In genomic region chr20:3927486-3928291, GRCh38 we compare ENCODE assay signal across 9 cellular contexts. TPM values are rescaled to one million over a fixed set of nuclear protein-coding genes. Genes with fewer than 3 reads are reported as not detected.
DNase-seq lines count a peak whose midpoint lies in the region; ATAC-seq and TF ChIP-seq lines count a peak whose summit lies in the region.
"Had no signal": no experiment of that assay in that cellular context is flagged by ENCODE, and none has a peak within 500 bp of the region (broad histone marks: within the 10 kb centered on the region; RNA-seq: fewer than 3 reads in every experiment).

No MANE protein-coding gene starts in this region.

- no peak overlapping the region for H3K27ac ChIP-seq in prostate gland
- H3K27ac ChIP-seq: VCaP had no signal

- WGBS in prostate gland = 49% methylated on average over 10 of the region's 10 CpGs

- intact Hi-C loops in prostate gland (cut with DNase I) = no loop called here

- peaks cover 40% of the 10 kb centered on the region for H3K4me1 Mint-ChIP-seq in activated naive CD8-positive, alpha-beta T cell (ENCODE audit: low read depth)
- peaks cover 20% of the 10 kb centered on the region for H3K4me1 Mint-ChIP-seq in memory B cell

- H3K9me3 Mint-ChIP-seq in activated naive CD8-positive, alpha-beta T cell (ENCODE audit: low read depth) = no peaks in the 10 kb centered on the region
- H3K9me3 Mint-ChIP-seq in memory B cell = no peaks in the 10 kb centered on the region

- TF ChIP-seq CTCF in prostate gland (IDR thresholded peaks at IDR 0.05) = no peak

- no peak overlapping the region for H3K4me3 ChIP-seq in prostate gland

- peak; percentile 34 for ATAC-seq in memory B cell (ENCODE audit: low read depth)
- ATAC-seq in HG02870 (IDR thresholded peaks at IDR 0.05; ENCODE audit: unreplicated experiment) = no peak

- no peaks in the 10 kb centered on the region for H3K27me3 ChIP-seq in prostate gland (replicated peaks; ENCODE audit: insufficient read depth)

- H3K27me3 Mint-ChIP-seq in activated naive CD8-positive, alpha-beta T cell = no peaks in the 10 kb centered on the region
- no peaks in the 10 kb centered on the region for H3K27me3 Mint-ChIP-seq in memory B cell

- H3K27ac Mint-ChIP-seq in activated naive CD8-positive, alpha-beta T cell = peak overlapping the region; percentile 34
- peak overlapping the region; percentile 77 for H3K27ac Mint-ChIP-seq in memory B cell

- no peaks in the 10 kb centered on the region for H3K9me3 ChIP-seq in prostate gland

- TF ChIP-seq POLR2A in prostate gland (IDR thresholded peaks at IDR 0.05) = no peak

- peaks cover 3% of the 10 kb centered on the region for H3K36me3 Mint-ChIP-seq in activated naive CD8-positive, alpha-beta T cell
- peaks cover 10% of the 10 kb centered on the region for H3K36me3 Mint-ChIP-seq in memory B cell

- H3K36me3 ChIP-seq in prostate gland = peaks cover 0 to 3% of the 10 kb centered on the region in 2 donors

- peaks cover 7% of the 10 kb centered on the region for H3K4me1 ChIP-seq in prostate gland (replicated peaks)

- DNase-seq in COR-L47 (lab: John Stamatoyannopoulos, UW) (peak; percentile 20), NCI-H2029 (lab: John Stamatoyannopoulos, UW) (peak; percentile 44), memory B cell (ENCODE audit: low spot score in 2 of 2) (no peak), prostate gland (ENCODE audit: low spot score) (no peak), HuH-7.5 (ENCODE audit: low spot score) (no peak)
- DNase-seq in activated CD4-positive, CD25-positive, alpha-beta regulatory T cell treated with anti-CD3 and anti-CD28 coated beads, Interleukin-2, amount 50 U/mL, for 72 hours = no peak

- H3K4me3 Mint-ChIP-seq in activated naive CD8-positive, alpha-beta T cell = peak overlapping the region; percentile 9
- no peak overlapping the region for H3K4me3 Mint-ChIP-seq in memory B cell

RNA-seq across cellular contexts. Expression of gene PANK2, which starts 38.5 kb away (rescaled TPM):
- total RNA-seq in prostate gland = 10 to 100 TPM; 49.7 to 53.9 TPM

Comparison
In these comparisons a context has a peak if more than half of its experiments do, and no peak if none do; other contexts are left out.
1. DNase-seq: peak in COR-L47 (single experiment) and NCI-H2029 (single experiment); none in memory B cell (0 of 2), prostate gland (single experiment), activated CD4-positive, CD25-positive, alpha-beta regulatory T cell treated with anti-CD3 and anti-CD28 coated beads, Interleukin-2, amount 50 U/mL, for 72 hours (single experiment) and HuH-7.5 (single experiment).